ENCODE assay signal across 8 cellular contexts in the genomic region with DNA sequence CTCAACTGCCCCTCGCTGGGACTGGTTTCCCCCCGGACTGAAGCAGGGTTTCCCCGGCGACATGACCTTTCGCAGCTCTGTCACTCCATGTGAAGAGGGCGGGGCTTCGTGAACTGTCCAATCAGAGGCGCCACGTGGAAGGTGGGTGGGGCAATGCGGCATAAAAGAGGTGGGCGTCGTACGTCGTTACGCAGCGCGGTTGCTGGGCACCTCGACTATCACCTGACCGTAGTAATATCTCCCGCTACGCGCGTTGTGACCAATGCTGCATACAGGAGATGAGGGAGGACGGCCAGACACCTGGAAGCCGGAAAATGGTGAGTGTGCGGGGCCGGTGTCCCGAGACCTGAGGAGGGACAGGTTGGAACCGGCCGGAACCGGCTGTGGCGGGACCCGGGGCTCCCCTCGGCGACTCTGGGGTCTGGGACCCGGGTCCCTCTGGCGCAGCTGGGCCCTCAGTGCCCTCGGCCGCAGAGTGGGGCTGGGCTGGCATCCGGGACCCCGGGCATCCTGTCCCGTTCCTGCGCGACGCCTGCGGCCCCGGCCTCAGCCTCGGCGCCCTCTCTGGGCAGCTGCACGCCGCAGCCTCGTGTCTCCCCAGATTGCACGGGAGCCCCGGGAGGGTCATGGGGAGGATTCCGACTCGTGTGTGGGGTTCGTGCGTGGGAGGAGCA. TPM values are rescaled to one million over a fixed set of nuclear protein-coding genes. Genes with fewer than 3 reads are reported as not detected.
A peak's percentile ranks its signal among the peaks of the same experiment; 100 is the strongest.
DNase-seq lines count a peak whose midpoint lies in the region; ATAC-seq and TF ChIP-seq lines count a peak whose summit lies in the region.

No MANE protein-coding gene starts in this region.

- peaks cover 51 to 55% (median 54%) of the 10 kb centered on the region in 3 experiments for H3K36me3 Mint-ChIP-seq in H9 (ENCODE audit: insufficient read depth in 1 of 3, low read depth in 3 of 3)
- H3K36me3 Mint-ChIP-seq in activated CD8-positive, alpha-beta T cell treated with anti-CD3 and anti-CD28 coated beads, Interleukin-2, amount 10 ng/mL, durations not matched to agents 7 days and 5 days (ENCODE audit: low read depth), result peaks cover 63% of the 10 kb centered on the region
- H3K36me3 Mint-ChIP-seq in chondrocyte (ENCODE audit: low read depth), result peaks cover 64% of the 10 kb centered on the region

- peaks cover 25% of the 10 kb centered on the region in 2 experiments for H3K36me3 ChIP-seq in mesenchymal stem cell (ENCODE audit: control insufficient read depth in 1 of 2, insufficient read depth in 2 of 2, low read depth in 1 of 2, low read length in 2 of 2)

- peak overlapping the region; percentile 63 for H3K4me2 ChIP-seq in H9 (ENCODE audit: insufficient read depth, insufficient read length, low read length)
- H3K4me2 ChIP-seq in mesenchymal stem cell (ENCODE audit: low read length, poor library complexity, severe bottlenecking), result no peak overlapping the region

- H2BK120ac ChIP-seq in H9 (ENCODE audit: low read depth, low read length, poor library complexity, severe bottlenecking) (no peak overlapping the region), mesenchymal stem cell (ENCODE audit: low read depth, low read length) (no peak overlapping the region)

- no peak overlapping the region for H3T11ph ChIP-seq in H9 (ENCODE audit: low read length)

- H4K5ac ChIP-seq in H9 (ENCODE audit: insufficient read length, low read depth, low read length), result no peak overlapping the region

- H3K79me2 ChIP-seq in H9 (ENCODE audit: insufficient read depth, low read length), result no peaks in the 10 kb centered on the region

- H3K4me1 ChIP-seq in H9 (ENCODE audit: insufficient read depth, low read length) (no peaks in the 10 kb centered on the region), mesenchymal stem cell (ENCODE audit: control insufficient read depth, insufficient read depth, low read depth, low read length) (no peaks in the 10 kb centered on the region)

- H3K27ac Mint-ChIP-seq in H9 (no peak overlapping the region), chondrocyte (ENCODE audit: unreplicated experiment) (no peak overlapping the region)
- peak overlapping the region; percentile 60 for H3K27ac Mint-ChIP-seq in activated CD8-positive, alpha-beta T cell treated with anti-CD3 and anti-CD28 coated beads, Interleukin-2, amount 10 ng/mL, durations not matched to agents 7 days and 5 days

- ATAC-seq in activated CD8-positive, alpha-beta T cell treated with anti-CD3 and anti-CD28 coated beads, Interleukin-2, amount 10 ng/mL, durations not matched to agents 7 days and 5 days, result peak; percentile 58

- H3K27me3 Mint-ChIP-seq in H9 (ENCODE audit: low read depth) (no peaks in the 10 kb centered on the region), chondrocyte (ENCODE audit: low read depth) (no peaks in the 10 kb centered on the region)
- no peaks in the 10 kb centered on the region for H3K27me3 Mint-ChIP-seq in activated CD8-positive, alpha-beta T cell treated with anti-CD3 and anti-CD28 coated beads, Interleukin-2, amount 10 ng/mL, durations not matched to agents 7 days and 5 days (ENCODE audit: low read depth)

- H3K14ac ChIP-seq in H9 (ENCODE audit: insufficient read depth, low read length) (no peak overlapping the region), mesenchymal stem cell (ENCODE audit: low read length in 2 of 2) (no peak overlapping the region)

- H3K9me3 Mint-ChIP-seq in H9 (peaks cover 66 to 71% of the 10 kb centered on the region in 2 experiments), chondrocyte (ENCODE audit: low read depth) (peaks cover 65% of the 10 kb centered on the region)
- H3K9me3 Mint-ChIP-seq in activated CD8-positive, alpha-beta T cell treated with anti-CD3 and anti-CD28 coated beads, Interleukin-2, amount 10 ng/mL, durations not matched to agents 7 days and 5 days (ENCODE audit: insufficient read depth), result peaks cover 45% of the 10 kb centered on the region

- peak overlapping the region in 1 of 2 experiments; percentile 70; a peak in 3 of 5 replicates for H3K4me3 Mint-ChIP-seq in H9
- H3K4me3 Mint-ChIP-seq in activated CD8-positive, alpha-beta T cell treated with anti-CD3 and anti-CD28 coated beads, Interleukin-2, amount 10 ng/mL, durations not matched to agents 7 days and 5 days, result peak overlapping the region; percentile 56
- H3K4me3 Mint-ChIP-seq in chondrocyte (ENCODE audit: unreplicated experiment), result no peak overlapping the region

- CTCF ChIA-PET in activated CD8-positive, alpha-beta T cell treated with anti-CD3 and anti-CD28 coated beads, Interleukin-2, amount 10 ng/mL, durations not matched to agents 7 days and 5 days (lab: Charles Lee), result no interaction called here

- H3K4ac ChIP-seq in H9 (ENCODE audit: low read depth, low read length) (no peak overlapping the region), mesenchymal stem cell (ENCODE audit: low read depth in 1 of 2, low read length in 2 of 2) (no peak overlapping the region)

- no peak overlapping the region for H3K23ac ChIP-seq in H9 (ENCODE audit: insufficient read length, low read depth, low read length)
- no peak overlapping the region for H3K23ac ChIP-seq in mesenchymal stem cell (ENCODE audit: low read length in 2 of 2)

- peaks cover 3% of the 10 kb centered on the region for H3K23me2 ChIP-seq in H9 (ENCODE audit: insufficient read length, low read depth, low read length, poor library complexity, severe bottlenecking)

- H3K4me1 Mint-ChIP-seq in H9, result no peaks in the 10 kb centered on the region
- peaks cover 16% of the 10 kb centered on the region for H3K4me1 Mint-ChIP-seq in activated CD8-positive, alpha-beta T cell treated with anti-CD3 and anti-CD28 coated beads, Interleukin-2, amount 10 ng/mL, durations not matched to agents 7 days and 5 days (ENCODE audit: low read depth)
- no peaks in the 10 kb centered on the region for H3K4me1 Mint-ChIP-seq in chondrocyte (ENCODE audit: low read depth)

- H2BK15ac ChIP-seq in H9 (ENCODE audit: low read depth, low read length) (no peak overlapping the region), mesenchymal stem cell (ENCODE audit: low read depth, poor library complexity, severe bottlenecking) (no peak overlapping the region)

- H2AFZ ChIP-seq in H9 (ENCODE audit: low read length) (no peak overlapping the region), mesenchymal stem cell (ENCODE audit: low read depth, low read length) (no peak overlapping the region)

- POLR2A ChIA-PET in activated CD8-positive, alpha-beta T cell treated with anti-CD3 and anti-CD28 coated beads, Interleukin-2, amount 10 ng/mL, durations not matched to agents 7 days and 5 days (lab: Charles Lee), result no interaction called here

- H3K4me3 ChIP-seq in mesenchymal stem cell (ENCODE audit: insufficient read depth in 1 of 2, low read depth in 1 of 2, low read length in 2 of 2), result peak overlapping the region in 1 of 2 experiments; percentile 53

- H3K79me1 ChIP-seq in H9 (ENCODE audit: insufficient read depth, low read depth, low read length, poor library complexity, severe bottlenecking) (no peaks in the 10 kb centered on the region), mesenchymal stem cell (replicated peaks; ENCODE audit: low read length, poor library complexity, severe bottlenecking) (peaks cover 1% of the 10 kb centered on the region)

- H3K27ac ChIP-seq in H9 (ENCODE audit: insufficient read length, low read depth, low read length), result no peak overlapping the region
- no peak overlapping the region for H3K27ac ChIP-seq in mesenchymal stem cell (ENCODE audit: low read length, poor library complexity, severe bottlenecking)

- no peak overlapping the region for H2AK5ac ChIP-seq in H9 (ENCODE audit: insufficient read length, low read length)
- no peak overlapping the region for H2AK5ac ChIP-seq in mesenchymal stem cell (ENCODE audit: low read length, severe bottlenecking)

- no peak for TF ChIP-seq CTCF in H9 (conservative IDR thresholded peaks at IDR 0.05)
- TF ChIP-seq CTCF in chondrocyte (IDR thresholded peaks at IDR 0.05), result no peak

- H2BK12ac ChIP-seq in H9 (ENCODE audit: insufficient read length, low read depth, low read length), result no peak overlapping the region
- H2BK12ac ChIP-seq in mesenchymal stem cell (ENCODE audit: low read length in 2 of 2), result no peak overlapping the region

- H3K18ac ChIP-seq in H9 (ENCODE audit: insufficient read length, low read depth, low read length) (no peak overlapping the region), mesenchymal stem cell (ENCODE audit: low read depth in 1 of 2, low read length in 2 of 2) (no peak overlapping the region)

- H3K56ac ChIP-seq in H9 (ENCODE audit: insufficient read length, low read depth, low read length), result no peak overlapping the region

- no peak overlapping the region for H2BK5ac ChIP-seq in H9 (ENCODE audit: insufficient read length, low read length)
- no peak overlapping the region for H2BK5ac ChIP-seq in mesenchymal stem cell (ENCODE audit: low read depth, low read length, poor library complexity, severe bottlenecking)

- no CpG with 5 or more reads among the region's 58 CpGs for WGBS in H9 (ENCODE audit: extremely low coverage, insufficient read length, low lambda C conversion rate)
- 51% methylated on average over 57 of the region's 58 CpGs for WGBS in mesenchymal stem cell

- H4K91ac ChIP-seq in H9 (ENCODE audit: insufficient read length, low read depth, low read length) (no peak overlapping the region), mesenchymal stem cell (ENCODE audit: low read length) (peak overlapping the region; percentile 3)

- DNase-seq in H9, result no peak
- peak; percentile 64 for DNase-seq in activated CD8-positive, alpha-beta T cell treated with anti-CD3 and anti-CD28 coated beads, Interleukin-2, amount 10 ng/mL, durations not matched to agents 7 days and 5 days
- peak; percentile 45 for DNase-seq in effector CD4-positive, alpha-beta T cell
- DNase-seq in mesenchymal stem cell, result no peak
- peak; percentile 48 to 74 (median 49) for DNase-seq in stimulated activated CD4-positive, alpha-beta T cell treated with anti-CD3 and anti-CD28 coated beads, TNF-alpha, amount 100 ng/mL, for 4 hours (ENCODE audit: low read depth in 3 of 3)
- DNase-seq in COLO829 (ENCODE audit: low spot score), result no peak
- DNase-seq in NCI-H1417 treated with DMSO at 0.1 percent for 48 hours (lab: John Stamatoyannopoulos, UW), result no peak
- no peak for DNase-seq in chondrocyte (ENCODE audit: low spot score)

- H4K8ac ChIP-seq in H9 (replicated peaks; ENCODE audit: insufficient read length, low read depth, low read length), result no peak overlapping the region
- no peak overlapping the region for H4K8ac ChIP-seq in mesenchymal stem cell (ENCODE audit: low read length)

- peak overlapping the region; percentile 77 for H3K9ac ChIP-seq in H9 (ENCODE audit: extremely low read depth, insufficient read length, low read length)
- no peak overlapping the region for H3K9ac ChIP-seq in mesenchymal stem cell (ENCODE audit: low read length)

- H4K20me1 ChIP-seq in H9 (ENCODE audit: control insufficient read depth, insufficient read depth, insufficient read length), result no peaks in the 10 kb centered on the region

- H3K27me3 ChIP-seq in H9 (ENCODE audit: insufficient read depth, low read length) (no peaks in the 10 kb centered on the region), mesenchymal stem cell (ENCODE audit: control insufficient read depth in 1 of 2, insufficient read depth in 1 of 2, low read length in 2 of 2) (no peaks in the 10 kb centered on the region)

- H2BK20ac ChIP-seq in H9 (ENCODE audit: low read depth, low read length, poor library complexity, severe bottlenecking), result no peak overlapping the region

- H3K9me3 ChIP-seq in H9 (ENCODE audit: control insufficient read depth, low read depth, low read length) (no peaks in the 10 kb centered on the region), mesenchymal stem cell (ENCODE audit: control insufficient read depth, low read length) (peaks cover 91% of the 10 kb centered on the region)

RNA-seq across cellular contexts. Expression of a gene that starts 32.1 kb away (rescaled TPM):
- 9.8 and 10.8 TPM in 2 replicates for total RNA-seq in H9 (2021)
- 10 to 100 TPM; 13.9 to 14.7 TPM for total RNA-seq in activated CD8-positive, alpha-beta T cell treated with anti-CD3 and anti-CD28 coated beads, Interleukin-2, amount 10 ng/mL, durations not matched to agents 7 days and 5 days
- polyA plus RNA-seq in mesenchymal stem cell (2013, experiment 1 of 2), result 2.3 TPM
- 2.7 TPM for polyA plus RNA-seq in mesenchymal stem cell (2013, experiment 2 of 2)
- total RNA-seq in chondrocyte, result 6.9 to 9.5 TPM (median 7.1 TPM) in 3 replicates

RNA-seq across cellular contexts. Expression of a gene that starts 38.4 kb away (rescaled TPM):
- total RNA-seq in H9 (2021) (28.1 and 30.7 TPM in 2 replicates), chondrocyte (11.5 to 12.1 TPM (median 12.1 TPM) in 3 replicates)
- 1 to 10 TPM; 2.9 to 5.2 TPM for total RNA-seq in activated CD8-positive, alpha-beta T cell treated with anti-CD3 and anti-CD28 coated beads, Interleukin-2, amount 10 ng/mL, durations not matched to agents 7 days and 5 days
- polyA plus RNA-seq in mesenchymal stem cell (2013, experiment 1 of 2), result 2.9 TPM
- polyA plus RNA-seq in mesenchymal stem cell (2013, experiment 2 of 2), result 2.9 TPM

RNA-seq across cellular contexts. Expression of a gene that starts 54.8 kb away (rescaled TPM):
- 5.6 and 5.7 TPM in 2 replicates for total RNA-seq in H9 (2021)
- 1 to 10 TPM; 3.2 to 4.1 TPM for total RNA-seq in activated CD8-positive, alpha-beta T cell treated with anti-CD3 and anti-CD28 coated beads, Interleukin-2, amount 10 ng/mL, durations not matched to agents 7 days and 5 days
- 3.8 TPM for polyA plus RNA-seq in mesenchymal stem cell (2013, experiment 1 of 2)
- 3.7 TPM for polyA plus RNA-seq in mesenchymal stem cell (2013, experiment 2 of 2)
- 2.0 to 3.8 TPM (median 3.1 TPM) in 3 replicates for total RNA-seq in chondrocyte

Comparison
In these comparisons a context has a peak if more than half of its experiments do, and no peak if none do; other contexts are left out.
1. DNase-seq: peak in activated CD8-positive, alpha-beta T cell treated with anti-CD3 and anti-CD28 coated beads, Interleukin-2, amount 10 ng/mL, durations not matched to agents 7 days and 5 days (single experiment), effector CD4-positive, alpha-beta T cell (single experiment) and stimulated activated CD4-positive, alpha-beta T cell treated with anti-CD3 and anti-CD28 coated beads, TNF-alpha, amount 100 ng/mL, for 4 hours (3 of 3); none in H9 (single experiment), mesenchymal stem cell (single experiment), COLO829 (single experiment), NCI-H1417 treated with DMSO at 0.1 percent for 48 hours (single experiment) and chondrocyte (single experiment).